Comparison of ENCODE assay signal across 1 cellular context in the genomic region with DNA sequence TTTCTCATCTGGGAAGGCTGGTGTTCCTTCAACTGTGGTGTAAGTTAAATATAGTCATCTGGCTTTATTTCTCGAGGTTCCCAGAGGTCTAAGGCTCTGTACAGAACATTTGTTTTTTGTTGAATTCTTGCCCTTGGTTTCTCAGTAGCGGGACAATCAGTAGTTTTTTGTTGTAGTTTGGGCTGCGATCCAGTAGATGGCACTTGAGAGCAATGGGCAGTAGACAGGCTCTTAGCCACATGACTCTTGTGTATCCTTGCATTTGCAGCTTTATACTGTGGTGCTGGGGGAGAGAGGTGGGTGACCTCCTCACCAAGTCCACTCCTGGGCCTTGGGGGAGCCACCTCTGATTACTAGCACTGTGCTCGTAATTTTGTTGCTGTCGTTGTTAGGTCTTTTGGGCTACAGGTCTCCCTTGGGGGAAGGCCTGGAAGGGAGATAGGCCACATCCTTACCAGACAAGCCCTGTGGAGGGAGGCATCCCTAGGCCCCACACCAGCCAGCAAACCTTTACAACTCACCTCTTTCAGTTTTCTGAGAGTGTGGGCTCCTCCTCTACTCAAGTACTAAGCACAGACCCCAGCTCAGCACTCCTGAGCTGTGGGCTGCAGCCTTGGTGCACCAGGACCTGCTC.
TF ChIP-seq lines count a peak whose summit lies in the region.

No MANE protein-coding gene starts in this region.

TF ChIP-seq in H1, 55 proteins besides CTCF, POLR2A, EP300 and RAD21 (continued from another document):
- TF ChIP-seq ASH2L (IDR thresholded peaks at IDR 0.05; ENCODE audit: low read length) (no peak), HDAC6 (IDR thresholded peaks at IDR 0.05; ENCODE audit: low read depth, low read length) (no peak)
